Comparison of ENCODE assay signal across 8 cellular contexts in genomic region chr22:42078469-42079318, GRCh38. TPM values are rescaled to one million over a fixed set of nuclear protein-coding genes. Genes with fewer than 3 reads are reported as not detected.
A peak's percentile ranks its signal among the peaks of the same experiment; 100 is the strongest.
DNase-seq lines count a peak whose midpoint lies in the region; ATAC-seq and TF ChIP-seq lines count a peak whose summit lies in the region.

No MANE protein-coding gene starts in this region.

- POLR2A ChIA-PET in CD4-positive, alpha-beta T cell (lab: Charles Lee): interaction anchor here (0.7 to 4.5 kb wide), 15 partner anchors 9 to 777 kb away, joined by 3 to 161 read pairs (median 10); partner anchors contain the start of genes CCDC134, CENPM, NAGA and NDUFA6
- POLR2A ChIA-PET in HEK293 (lab: Yijun Ruan, JAX): interaction anchor here (0.5 to 3.3 kb wide), 6 partner anchors 8 to 381 kb away, joined by 4 to 56 read pairs (median 11); partner anchors contain the start of genes CENPM, NAGA and NDUFA6

- H3K4me1 ChIP-seq in HEK293 (ENCODE audit: control insufficient read depth, insufficient read depth, low read length): peaks cover 4% of the 10 kb centered on the region; the same call in 1 of the 2 replicates
- H3K4me1 ChIP-seq in heart left ventricle: peaks cover 2 to 62% (median 38%) of the 10 kb centered on the region in 12 donors
- H3K4me1 ChIP-seq in psoas muscle: peaks cover 42% of the 10 kb centered on the region

- peak overlapping the region; percentile 97 for H3K27ac Mint-ChIP-seq in CD4-positive, alpha-beta T cell

- H3K27me3 Mint-ChIP-seq in CD4-positive, alpha-beta T cell: no peaks in the 10 kb centered on the region

- no peak for TF ChIP-seq POLR2A in heart left ventricle (IDR thresholded peaks at IDR 0.05)

- H3K36me3 Mint-ChIP-seq in CD4-positive, alpha-beta T cell (ENCODE audit: low read depth): peaks cover 28% of the 10 kb centered on the region

- intact Hi-C loops in CD4-positive, alpha-beta T cell (cut with DNase I, micrococcal nuclease): loop anchor here (1.0 to 10.0 kb wide), 4 partner anchors 12 to 536 kb away; partner anchors contain the start of genes NDUFA6 (in 1 of the 2) and POLDIP3 (in 1 of the 2)
- intact Hi-C loops in heart left ventricle (cut with DNase I): loop anchor here in 3 of 10 donors (1.0 to 10.0 kb wide), 4 partner anchors 12 to 394 kb away; partner anchors contain the start of genes NDUFA6 (in 1 of the 3), SNU13 (in 1 of the 3), SREBF2 (in 1 of the 3) and TCF20 (in 1 of the 3)
- intact Hi-C loops in psoas muscle (cut with DNase I): loop anchor here in 1 of 2 donors (10.0 kb wide), 1 partner anchor 264 kb away; no protein-coding TSS in a partner anchor

- H3K27ac ChIP-seq in CD4-positive, alpha-beta T cell (ENCODE audit: low read depth, low read length): peak overlapping the region; percentile 98
- peak overlapping the region; percentile 73 for H3K27ac ChIP-seq in HEK293 (ENCODE audit: extremely low read depth, low read depth, low read length)
- peak overlapping the region; percentile 95 to 99 (median 98) for H3K27ac ChIP-seq in heart left ventricle
- H3K27ac ChIP-seq in psoas muscle: peak overlapping the region; percentile 95

- CTCF ChIA-PET in CD4-positive, alpha-beta T cell (lab: Charles Lee): interaction anchor here (1.2 to 4.4 kb wide), 2 partner anchors 12 to 365 kb away, joined by 3 to 49 read pairs; partner anchors contain the start of gene NDUFA6
- CTCF ChIA-PET in HEK293 (lab: Yijun Ruan, JAX): no interaction called here

- ATAC-seq in CD4-positive, alpha-beta T cell (ENCODE audit: poor library complexity): no peak
- peak; percentile 2 to 25 (median 10) for ATAC-seq in heart left ventricle
- ATAC-seq in psoas muscle: peak; percentile 28 to 44 (median 32)

- H3K4me3 Mint-ChIP-seq in CD4-positive, alpha-beta T cell: peak overlapping the region; percentile 93

- peaks cover 0 to 23% of the 10 kb centered on the region in 2 experiments; a peak in 2 of 3 replicates for H3K36me3 ChIP-seq in HEK293 (ENCODE audit: control insufficient read depth in 2 of 2, insufficient read depth in 1 of 2, low read length in 2 of 2)
- H3K36me3 ChIP-seq in heart left ventricle: peaks cover 0 to 45% (median 26%) of the 10 kb centered on the region in 9 donors
- peaks cover 0 to 30% of the 10 kb centered on the region in 2 donors for H3K36me3 ChIP-seq in psoas muscle (ENCODE audit: insufficient read depth in 1 of 2, low read depth in 1 of 2)

- 31 to 42% (median 37%) methylated on average over 18 to 24 of the region's 24 CpGs for WGBS in heart left ventricle, 4 donors
- 16 to 21% (median 21%) methylated on average over 23 to 24 of the region's 24 CpGs for WGBS in psoas muscle, 3 donors

- no peak for TF ChIP-seq CTCF in CD4-positive, alpha-beta T cell (IDR thresholded peaks at IDR 0.05)
- TF ChIP-seq CTCF in HEK293 (tag by site-specific recombination; IDR thresholded peaks at IDR 0.05): no peak
- TF ChIP-seq CTCF in heart left ventricle (IDR thresholded peaks at IDR 0.05): no peak
- no peak for TF ChIP-seq CTCF in psoas muscle (IDR thresholded peaks at IDR 0.05)

- H3K4me3 ChIP-seq in HEK293 (ENCODE audit: low read depth, low read length) (peak overlapping the region; percentile 93), heart left ventricle (peak overlapping the region; percentile 43 to 82 (median 70)), psoas muscle (peak overlapping the region; percentile 71)

- no peaks in the 10 kb centered on the region for H3K27me3 ChIP-seq in CD4-positive, alpha-beta T cell (ENCODE audit: control insufficient read depth, insufficient read depth, low read length)
- H3K27me3 ChIP-seq in heart left ventricle (no peaks in the 10 kb centered on the region), psoas muscle (ENCODE audit: insufficient read depth in 3 of 3, low read length in 2 of 3) (no peaks in the 10 kb centered on the region)

- H3K4me1 Mint-ChIP-seq in CD4-positive, alpha-beta T cell (ENCODE audit: low read depth): peaks cover 54% of the 10 kb centered on the region

- no peaks in the 10 kb centered on the region for H3K9me3 ChIP-seq in CD4-positive, alpha-beta T cell (ENCODE audit: control insufficient read depth, low read length)
- no peaks in the 10 kb centered on the region for H3K9me3 ChIP-seq in HEK293 (ENCODE audit: control insufficient read depth, insufficient read depth, low read depth, low read length)
- H3K9me3 ChIP-seq in heart left ventricle: no peaks in the 10 kb centered on the region
- H3K9me3 ChIP-seq in psoas muscle: no peaks in the 10 kb centered on the region

- peak in 3 of 10 experiments; percentile 8 to 18 (median 15) for DNase-seq in CD4-positive, alpha-beta T cell
- DNase-seq in activated CD8-positive, alpha-beta memory T cell treated with anti-CD3 and anti-CD28 coated beads, Interleukin-2, amount 50 U/mL, for 48 hours: peak; percentile 51
- DNase-seq in heart left ventricle (peak in 2 of 5 donors; percentile 34 to 47), psoas muscle (no peak), NCI-H524 treated with DMSO at 0.1 percent for 48 hours (lab: John Stamatoyannopoulos, UW) (no peak), retina (no peak), occipital lobe (lab: John Stamatoyannopoulos, UW) (no peak)

- H3K9me3 Mint-ChIP-seq in CD4-positive, alpha-beta T cell: no peaks in the 10 kb centered on the region

TF ChIP-seq in HEK293, 187 proteins besides CTCF, POLR2A, EP300 and RAD21:
- TF ChIP-seq ZNF596 (tag by site-specific recombination; IDR thresholded peaks at IDR 0.05) (0 out of 2 replicates have a peak, but pooled peaks have one; percentile 5), ZNF585B (tag by site-specific recombination; IDR thresholded peaks at IDR 0.05) (0 out of 2 replicates have a peak, but pooled peaks have one; percentile 10), SALL2 (tag by site-specific recombination; IDR thresholded peaks at IDR 0.05; ENCODE audit: borderline replicate concordance) (no peak), PRDM10 (tag by site-specific recombination; IDR thresholded peaks at IDR 0.05) (peak; percentile 50; the same call in 1 of the 2 replicates), ZBTB48 (tag by site-specific recombination; IDR thresholded peaks at IDR 0.05) (peak; percentile 60; the same call in 1 of the 2 replicates)

RNA-seq across cellular contexts. Expression of gene SMDT1, which starts 0.8 kb away (rescaled TPM):
- total RNA-seq in CD4-positive, alpha-beta T cell: 10 to 100 TPM; 84.7 to 86.4 TPM
- total RNA-seq in heart left ventricle (100 to 1,000 TPM in 7 of 9 donors, 10 to 100 TPM in 2; 15.3 to 179 (median 115) TPM), psoas muscle (100 to 1,000 TPM; 117 to 164 (median 129) TPM), occipital lobe (15.9 TPM)
- polyA plus RNA-seq in heart left ventricle (100 to 1,000 TPM; 121 to 235 TPM), psoas muscle (100 to 1,000 TPM; 117 to 198 (median 194) TPM)

RNA-seq across cellular contexts. Expression of gene PHETA2, which starts 4.6 kb away (rescaled TPM):
- under 1 TPM; 0.27 to 0.42 TPM for total RNA-seq in CD4-positive, alpha-beta T cell
- 1 to 10 TPM; 1.8 to 6.9 (median 4.7) TPM for total RNA-seq in heart left ventricle
- polyA plus RNA-seq in heart left ventricle: 1 to 10 TPM; 2.6 to 6.3 TPM
- total RNA-seq in psoas muscle: 1 to 10 TPM; 1.4 to 2.4 (median 2.1) TPM
- 1 to 10 TPM; 2.0 to 2.3 (median 2.2) TPM for polyA plus RNA-seq in psoas muscle
- 3.0 TPM for total RNA-seq in occipital lobe

RNA-seq across cellular contexts. Expression of gene NAGA, which starts 8.1 kb away (rescaled TPM):
- 1 to 10 TPM; 2.6 to 3.2 TPM for total RNA-seq in CD4-positive, alpha-beta T cell
- total RNA-seq in heart left ventricle: 10 to 100 TPM; 10.6 to 48.3 (median 13.8) TPM
- 10 to 100 TPM in 1 of 2 donors, 1 to 10 TPM in 1; 5.2 to 14.7 TPM for polyA plus RNA-seq in heart left ventricle
- total RNA-seq in psoas muscle: 1 to 10 TPM; 5.2 to 8.5 (median 7.7) TPM
- polyA plus RNA-seq in psoas muscle: 1 to 10 TPM; 5.3 to 7.3 (median 5.7) TPM
- 10.0 TPM for total RNA-seq in occipital lobe

RNA-seq across cellular contexts. Expression of gene NDUFA6, which starts 11.9 kb away (rescaled TPM):
- 10 to 100 TPM; 52.8 to 59.8 TPM for total RNA-seq in CD4-positive, alpha-beta T cell
- total RNA-seq in heart left ventricle (100 to 1,000 TPM; 159 to 294 (median 255) TPM), psoas muscle (100 to 1,000 TPM; 149 to 181 (median 160) TPM), occipital lobe (34.3 TPM)
- polyA plus RNA-seq in heart left ventricle (100 to 1,000 TPM; 314 to 601 TPM), psoas muscle (100 to 1,000 TPM; 242 to 253 (median 245) TPM)

RNA-seq across cellular contexts. Expression of gene CYP2D6, which starts 51.9 kb away (rescaled TPM):
- total RNA-seq in CD4-positive, alpha-beta T cell: 1 to 10 TPM; 7.4 to 7.5 TPM
- under 1 TPM in 8 of 9 donors, not detected in 1; 0.12 to 0.47 (median 0.30) TPM for total RNA-seq in heart left ventricle
- under 1 TPM; 0.19 to 0.23 TPM for polyA plus RNA-seq in heart left ventricle
- under 1 TPM in 3 of 4 donors, not detected in 1; 0.13 to 0.44 (median 0.26) TPM for total RNA-seq in psoas muscle
- under 1 TPM; 0.03 to 0.23 (median 0.19) TPM for polyA plus RNA-seq in psoas muscle
- 1.7 TPM for total RNA-seq in occipital lobe
